In the genomic region with DNA sequence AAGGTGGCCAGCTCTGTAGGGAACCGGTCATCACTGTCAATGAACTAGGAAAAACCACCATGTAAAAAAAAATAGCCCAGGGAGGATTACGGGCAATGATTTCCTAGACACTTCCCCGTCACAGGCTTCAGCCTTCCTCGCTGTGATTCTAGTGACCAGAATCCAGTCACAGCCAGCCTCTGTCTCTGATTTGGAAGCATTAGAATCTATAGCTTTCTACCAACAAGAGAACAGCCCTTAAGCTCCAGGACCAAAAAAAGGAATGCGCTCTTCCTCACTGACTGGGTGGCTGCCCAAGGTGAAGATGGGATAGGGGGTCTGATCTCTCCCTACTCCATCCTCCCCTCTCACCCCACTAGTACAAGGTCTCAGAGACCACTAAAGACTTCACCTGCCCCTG, we compare ENCODE assay signal across 17 cellular contexts.
"Had no signal": no experiment of that assay in that cellular context is flagged by ENCODE, and none has a peak within 500 bp of the region (broad histone marks: within the 10 kb centered on the region; RNA-seq: fewer than 3 reads in every experiment).

No MANE protein-coding gene starts in this region.

- H3K4me1 ChIP-seq: ascending aorta, foreskin keratinocyte, left lung, upper lobe of left lung had no signal

- DNase-seq: activated CD4-positive, alpha-beta T cell treated with anti-CD3 and anti-CD28 coated beads, Interleukin-2, amount 10 ng/mL, durations not matched to agents 7 days and 5 days; effector memory CD8-positive, alpha-beta T cell; foreskin keratinocyte; glutamatergic neuron; hypothalamus; kidney; left lung; mammary epithelial cell; natural killer cell; nucleus accumbens; stimulated activated CD4-positive, alpha-beta T cell treated with anti-CD3 and anti-CD28 coated beads, Interleukin-2, amount 100 ng/mL, for 48 hours; stimulated activated naive CD4-positive, alpha-beta T cell; T-helper 1 cell; upper lobe of left lung had no signal

- H3K4me3 Mint-ChIP-seq: activated CD4-positive, alpha-beta T cell treated with anti-CD3 and anti-CD28 coated beads, Interleukin-2, amount 10 ng/mL, durations not matched to agents 7 days and 5 days; activated T-helper 1 cell treated with anti-CD3 and anti-CD28 coated beads, Interleukin-12 subunit alpha, Interleukin-12 subunit beta, Interleukin-2, Interleukin-4 antibody, amounts not matched to agents 30 ng/mL and 10 ng/mL and 1 ng/mL, durations not matched to agents 14 hours and 24 hours and 36 hours; dendritic cell treated with granulocyte-macrophage colony-stimulating factor and Interleukin-4, amounts not matched to agents 40 ng/mL and 50 ng/mL, for 4 days; effector memory CD8-positive, alpha-beta T cell; natural killer cell had no signal

- H3K27me3 ChIP-seq: ascending aorta, left lung, upper lobe of left lung had no signal

- H3K27ac Mint-ChIP-seq: activated CD4-positive, alpha-beta T cell treated with anti-CD3 and anti-CD28 coated beads, Interleukin-2, amount 10 ng/mL, durations not matched to agents 7 days and 5 days; activated T-helper 1 cell treated with anti-CD3 and anti-CD28 coated beads, Interleukin-12 subunit alpha, Interleukin-12 subunit beta, Interleukin-2, Interleukin-4 antibody, amounts not matched to agents 30 ng/mL and 10 ng/mL and 1 ng/mL, durations not matched to agents 14 hours and 24 hours and 36 hours; dendritic cell treated with granulocyte-macrophage colony-stimulating factor and Interleukin-4, amounts not matched to agents 40 ng/mL and 50 ng/mL, for 4 days; effector memory CD8-positive, alpha-beta T cell; natural killer cell had no signal

- H3K27ac ChIP-seq: ascending aorta, foreskin keratinocyte, left lung, upper lobe of left lung had no signal

- ATAC-seq: effector memory CD8-positive, alpha-beta T cell; foreskin keratinocyte; left lung; natural killer cell had no signal

- H3K36me3 Mint-ChIP-seq: natural killer cell had no signal

- H3K4me1 Mint-ChIP-seq: activated CD4-positive, alpha-beta T cell treated with anti-CD3 and anti-CD28 coated beads, Interleukin-2, amount 10 ng/mL, durations not matched to agents 7 days and 5 days; natural killer cell had no signal

- H3K9me3 Mint-ChIP-seq: activated CD4-positive, alpha-beta T cell treated with anti-CD3 and anti-CD28 coated beads, Interleukin-2, amount 10 ng/mL, durations not matched to agents 7 days and 5 days; activated T-helper 1 cell treated with anti-CD3 and anti-CD28 coated beads, Interleukin-12 subunit alpha, Interleukin-12 subunit beta, Interleukin-2, Interleukin-4 antibody, amounts not matched to agents 30 ng/mL and 10 ng/mL and 1 ng/mL, durations not matched to agents 14 hours and 24 hours and 36 hours; dendritic cell treated with granulocyte-macrophage colony-stimulating factor and Interleukin-4, amounts not matched to agents 40 ng/mL and 50 ng/mL, for 4 days; effector memory CD8-positive, alpha-beta T cell; natural killer cell had no signal

- H3K4me3 ChIP-seq: ascending aorta, left lung, upper lobe of left lung had no signal

- H3K36me3 ChIP-seq: ascending aorta, left lung, upper lobe of left lung had no signal

- H3K27me3 Mint-ChIP-seq: activated CD4-positive, alpha-beta T cell treated with anti-CD3 and anti-CD28 coated beads, Interleukin-2, amount 10 ng/mL, durations not matched to agents 7 days and 5 days; dendritic cell treated with granulocyte-macrophage colony-stimulating factor and Interleukin-4, amounts not matched to agents 40 ng/mL and 50 ng/mL, for 4 days had no signal

- H3K9me3 ChIP-seq: ascending aorta, left lung, upper lobe of left lung had no signal
